Comparison of ENCODE assay signal across 18 cellular contexts in genomic region chr2:36360063-36360462, GRCh38. TPM values are rescaled to one million over a fixed set of nuclear protein-coding genes. Genes with fewer than 3 reads are reported as not detected.
DNase-seq lines count a peak whose midpoint lies in the region; ATAC-seq and TF ChIP-seq lines count a peak whose summit lies in the region.
"Had no signal": no experiment of that assay in that cellular context is flagged by ENCODE, and none has a peak within 500 bp of the region (broad histone marks: within the 10 kb centered on the region; RNA-seq: fewer than 3 reads in every experiment).

No MANE protein-coding gene starts in this region.

- H3K9me3 ChIP-seq in SJSA1 (replicated peaks) (no peaks in the 10 kb centered on the region), esophagus muscularis mucosa (no peaks in the 10 kb centered on the region), psoas muscle (no peaks in the 10 kb centered on the region)
- H3K9me3 ChIP-seq: BE2C had no signal

- intact Hi-C loops in esophagus muscularis mucosa (cut with DNase I) (no loop called here), psoas muscle (cut with DNase I) (no loop called here)

- ATAC-seq in psoas muscle (peak in 1 of 4 donors; percentile 23), HG03108 (IDR thresholded peaks at IDR 0.05; ENCODE audit: unreplicated experiment) (no peak)
- ATAC-seq: activated CD4-positive, alpha-beta T cell treated with anti-CD3 and anti-CD28 coated beads for 36 hours; activated naive CD8-positive, alpha-beta T cell treated with anti-CD3 and anti-CD28 coated beads, Interleukin-2, amount 50 U/mL, for 24 hours had no signal

- H3K36me3 ChIP-seq in BJ (ENCODE audit: control insufficient read depth, insufficient read depth, low read length) (no peaks in the 10 kb centered on the region), SJSA1 (peaks cover 79% of the 10 kb centered on the region), esophagus muscularis mucosa (no peaks in the 10 kb centered on the region), psoas muscle (ENCODE audit: insufficient read depth in 1 of 2, low read depth in 1 of 2) (peaks cover 0 to 5% of the 10 kb centered on the region in 2 donors)
- H3K36me3 ChIP-seq: BE2C had no signal

- CTCF ChIA-PET in BJ (lab: Yijun Ruan, JAX) = interaction anchor here (1.0 to 1.5 kb wide), 2 partner anchors 20 to 303 kb away, joined by 3 read pairs; no protein-coding TSS in a partner anchor

- H3K27ac ChIP-seq in SJSA1 (peak overlapping the region; percentile 79; the same call in 1 of the 2 replicates), esophagus muscularis mucosa (replicated peaks in 1 of 4) (peak overlapping the region in 3 of 4 donors; percentile 4 to 93 (median 46)), psoas muscle (peak overlapping the region; percentile 92)

- TF ChIP-seq EP300 in esophagus muscularis mucosa (IDR thresholded peaks at IDR 0.05) = no peak

- TF ChIP-seq CTCF in BJ (IDR thresholded peaks at IDR 0.05; ENCODE audit: insufficient read depth, low read depth, low read length) = no peak
- TF ChIP-seq CTCF in esophagus muscularis mucosa (IDR thresholded peaks at IDR 0.05) = no peak
- no peak for TF ChIP-seq CTCF in psoas muscle (IDR thresholded peaks at IDR 0.05)

- H3K4me1 ChIP-seq in SJSA1 (replicated peaks) (peaks cover 52% of the 10 kb centered on the region), esophagus muscularis mucosa (peaks cover 63 to 79% (median 70%) of the 10 kb centered on the region in 4 donors), psoas muscle (peaks cover 66% of the 10 kb centered on the region)
- H3K4me1 ChIP-seq: BE2C had no signal

- POLR2A ChIA-PET in BJ (lab: Charles Lee) = no interaction called here

- no peaks in the 10 kb centered on the region for H3K27me3 ChIP-seq in BJ (ENCODE audit: control insufficient read depth, insufficient read depth, low read length)
- H3K27me3 ChIP-seq in SJSA1 (replicated peaks) = no peaks in the 10 kb centered on the region
- H3K27me3 ChIP-seq in esophagus muscularis mucosa = no peaks in the 10 kb centered on the region
- H3K27me3 ChIP-seq in psoas muscle (ENCODE audit: insufficient read depth in 3 of 3, low read length in 2 of 3) = no peaks in the 10 kb centered on the region

- no peak for TF ChIP-seq POLR2A in esophagus muscularis mucosa (IDR thresholded peaks at IDR 0.05; ENCODE audit: low read depth)

- DNase-seq in BJ (ENCODE audit: low read depth) (no peak), SJSA1 (ENCODE audit: low read depth in 1 of 2, low spot score in 2 of 2) (peak in 1 of 2 experiments; percentile 3), esophagus muscularis mucosa (ENCODE audit: extremely low spot score) (no peak), psoas muscle (no peak), ecto neural progenitor cell (ENCODE audit: low spot score) (no peak), iPS-NIHi11 (ENCODE audit: low spot score) (no peak), NCI-H1105 (lab: John Stamatoyannopoulos, UW) (no peak)
- DNase-seq: activated CD4-positive, alpha-beta T cell treated with anti-CD3 and anti-CD28 coated beads for 36 hours; activated naive CD8-positive, alpha-beta T cell treated with anti-CD3 and anti-CD28 coated beads, Interleukin-2, amount 50 U/mL, for 24 hours; activated T-cell treated with anti-CD3 and anti-CD28 coated beads, Interleukin-2, amount 50 U/mL, for 1 hour; BE2C; DMS79; mesendoderm; NCI-H187 treated with DMSO at 0.1 percent for 48 hours; NCI-H774; nucleus accumbens had no signal

- H3K4me3 ChIP-seq in BJ (ENCODE audit: low read depth, low read length) = peak overlapping the region; percentile 97
- no peak overlapping the region for H3K4me3 ChIP-seq in SJSA1
- H3K4me3 ChIP-seq in esophagus muscularis mucosa = peak overlapping the region in 2 of 4 donors; percentile 85 to 90
- H3K4me3 ChIP-seq in psoas muscle = peak overlapping the region; percentile 95
- H3K4me3 ChIP-seq: smooth muscle cell had no signal

- 86% methylated on average over 4 of the region's 4 CpGs for WGBS in esophagus muscularis mucosa
- 78 to 87% (median 80%) methylated on average over 4 of the region's 4 CpGs for WGBS in psoas muscle, 3 donors

RNA-seq across cellular contexts. Expression of gene CRIM1, which starts 4.5 kb away (rescaled TPM):
- polyA plus RNA-seq in BJ (2011; rRNA removed) (427 and 729 TPM in 2 replicates), psoas muscle (10 to 100 TPM; 10.2 to 68.1 (median 53.1) TPM)
- 1,519 and 2,068 TPM in 2 replicates for polyA minus RNA-seq in BJ (2011; rRNA and poly(A)+ RNA removed)
- 245 and 249 TPM in 2 replicates for total RNA-seq in SJSA1 (2014; rRNA removed; shearing (Covaris generic))
- total RNA-seq in esophagus muscularis mucosa (100 to 1,000 TPM; 140 to 429 (median 201) TPM), psoas muscle (10 to 100 TPM; 49.8 to 66.2 (median 56.3) TPM)
